Comparison of ENCODE assay signal across 31 cellular contexts in genomic region chr12:21505888-21506287, GRCh38.
"Had no signal": no experiment of that assay in that cellular context is flagged by ENCODE, and none has a peak within 500 bp of the region (broad histone marks: within the 10 kb centered on the region; RNA-seq: fewer than 3 reads in every experiment).

No MANE protein-coding gene starts in this region.

- H3K4me3 Mint-ChIP-seq: activated B cell treated with CpG ODN at 0.5 μM for 24 hours; activated CD8-positive, alpha-beta T cell treated with anti-CD3 and anti-CD28 coated beads for 36 hours; activated naive CD4-positive, alpha-beta T cell treated with anti-CD3 and anti-CD28 coated beads, Interleukin-2, amount 10 ng/mL, durations not matched to agents 7 days and 5 days; activated naive CD8-positive, alpha-beta T cell treated with anti-CD3 and anti-CD28 coated beads for 36 hours; activated T-helper 1 cell treated with anti-CD3 and anti-CD28 coated beads, Interleukin-12 subunit alpha, Interleukin-12 subunit beta, Interleukin-2, Interleukin-4 antibody, amounts not matched to agents 30 ng/mL and 10 ng/mL and 1 ng/mL, durations not matched to agents 14 hours and 24 hours and 36 hours had no signal

- H3K4me3 ChIP-seq: ascending aorta, breast epithelium, coronary artery, PC-9 had no signal

- H3K4me2 ChIP-seq: KMS-11, PC-9 had no signal

- DNase-seq: activated B cell treated with CpG ODN at 0.5 μM for 24 hours; activated CD4-positive, alpha-beta T cell treated with anti-CD3 and anti-CD28 coated beads for 48 hours; activated CD4-positive, alpha-beta T cell treated with anti-CD3 and anti-CD28 coated beads, Interleukin-2, amount 50 U/mL, for 4 hours; activated CD4-positive, CD25-positive, alpha-beta regulatory T cell treated with anti-CD3 and anti-CD28 coated beads, Interleukin-2, amount 50 U/mL, for 72 hours; activated CD8-positive, alpha-beta T cell treated with anti-CD3 and anti-CD28 coated beads for 36 hours; activated gamma-delta T cell treated with Interleukin-2 at 50 U/mL for 16 hours; activated naive CD4-positive, alpha-beta T cell treated with anti-CD3 and anti-CD28 coated beads, Interleukin-2, amount 10 ng/mL, durations not matched to agents 7 days and 5 days; activated naive CD8-positive, alpha-beta T cell treated with anti-CD3 and anti-CD28 coated beads for 36 hours; activated T-cell treated with anti-CD3 and anti-CD28 coated beads, Interleukin-2, amount 50 U/mL, for 1 hour; amygdala; NCI-H1092 treated with DMSO at 0.1 percent for 48 hours; NCI-H1417; NCI-H146; NCI-H187; NCI-H2029 treated with DMSO at 0.1 percent for 48 hours; NCI-H2107; NCI-H2171; NCI-H510A treated with DMSO at 0.1 percent for 48 hours; NCI-H69; NK-92 treated with Interleukin-12 subunit alpha and Interleukin-12 subunit beta, amount 100 ng/mL, for 24 hours; PC-9; SIG-M5; SW 1271; T-helper 1 cell; T-helper 9 cell had no signal

- H3K27me3 Mint-ChIP-seq: activated B cell treated with CpG ODN at 0.5 μM for 24 hours; activated CD8-positive, alpha-beta T cell treated with anti-CD3 and anti-CD28 coated beads for 36 hours; activated naive CD4-positive, alpha-beta T cell treated with anti-CD3 and anti-CD28 coated beads, Interleukin-2, amount 10 ng/mL, durations not matched to agents 7 days and 5 days; activated naive CD8-positive, alpha-beta T cell treated with anti-CD3 and anti-CD28 coated beads for 36 hours had no signal

- H3K9me3 ChIP-seq: ascending aorta, breast epithelium had no signal

- H3K9me3 Mint-ChIP-seq: activated B cell treated with CpG ODN at 0.5 μM for 24 hours; activated CD8-positive, alpha-beta T cell treated with anti-CD3 and anti-CD28 coated beads for 36 hours; activated naive CD4-positive, alpha-beta T cell treated with anti-CD3 and anti-CD28 coated beads, Interleukin-2, amount 10 ng/mL, durations not matched to agents 7 days and 5 days; activated naive CD8-positive, alpha-beta T cell treated with anti-CD3 and anti-CD28 coated beads for 36 hours; activated T-helper 1 cell treated with anti-CD3 and anti-CD28 coated beads, Interleukin-12 subunit alpha, Interleukin-12 subunit beta, Interleukin-2, Interleukin-4 antibody, amounts not matched to agents 30 ng/mL and 10 ng/mL and 1 ng/mL, durations not matched to agents 14 hours and 24 hours and 36 hours had no signal

- H3K9ac ChIP-seq: KMS-11 had no signal

- ATAC-seq: activated CD8-positive, alpha-beta T cell treated with anti-CD3 and anti-CD28 coated beads for 36 hours; Right ventricle myocardium inferior had no signal

- H3K27ac Mint-ChIP-seq: activated B cell treated with CpG ODN at 0.5 μM for 24 hours; activated CD8-positive, alpha-beta T cell treated with anti-CD3 and anti-CD28 coated beads for 36 hours; activated naive CD4-positive, alpha-beta T cell treated with anti-CD3 and anti-CD28 coated beads, Interleukin-2, amount 10 ng/mL, durations not matched to agents 7 days and 5 days; activated naive CD8-positive, alpha-beta T cell treated with anti-CD3 and anti-CD28 coated beads for 36 hours; activated T-helper 1 cell treated with anti-CD3 and anti-CD28 coated beads, Interleukin-12 subunit alpha, Interleukin-12 subunit beta, Interleukin-2, Interleukin-4 antibody, amounts not matched to agents 30 ng/mL and 10 ng/mL and 1 ng/mL, durations not matched to agents 14 hours and 24 hours and 36 hours had no signal

- H3K27me3 ChIP-seq: ascending aorta, breast epithelium had no signal

- H3K36me3 ChIP-seq: breast epithelium had no signal

- H2AFZ ChIP-seq: PC-9 had no signal
